ENCODE assay signal across 7 cellular contexts in the genomic region with DNA sequence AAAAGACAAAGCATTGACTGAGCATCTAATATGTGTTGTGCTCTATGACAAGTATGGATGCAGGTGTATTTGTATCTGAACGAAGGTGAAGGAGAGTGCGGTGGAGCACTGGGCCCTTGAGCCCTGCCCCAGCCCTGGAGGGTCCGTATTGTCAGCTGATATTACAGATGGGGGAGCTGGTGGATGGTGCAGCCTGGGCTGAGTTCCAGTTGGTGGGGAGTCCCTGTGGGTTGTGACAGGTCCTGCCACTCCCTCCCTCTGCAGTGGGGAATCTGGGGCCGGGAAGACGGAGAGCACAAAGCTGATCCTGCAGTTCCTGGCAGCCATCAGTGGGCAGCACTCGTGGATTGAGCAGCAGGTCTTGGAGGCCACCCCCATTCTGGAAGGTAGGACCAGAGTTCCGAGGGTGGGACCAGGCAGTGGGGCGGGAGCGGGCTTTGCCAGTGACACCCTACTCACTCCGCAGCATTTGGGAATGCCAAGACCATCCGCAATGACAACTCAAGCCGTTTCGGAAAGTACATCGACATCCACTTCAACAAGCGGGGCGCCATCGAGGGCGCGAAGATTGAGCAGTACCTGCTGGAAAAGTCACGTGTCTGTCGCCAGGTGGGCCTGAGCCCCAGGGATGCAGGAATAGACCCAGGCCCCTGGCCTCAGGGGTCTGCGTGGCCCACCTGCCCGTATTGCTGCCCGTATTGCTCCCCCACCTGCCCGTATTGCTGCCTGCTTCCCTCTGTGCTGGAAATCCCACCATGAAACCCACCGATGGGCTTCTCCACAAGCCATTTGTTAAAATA. TPM values are rescaled to one million over a fixed set of nuclear protein-coding genes. Genes with fewer than 3 reads are reported as not detected.
"Had no signal": no experiment of that assay in that cellular context is flagged by ENCODE, and none has a peak within 500 bp of the region (broad histone marks: within the 10 kb centered on the region; RNA-seq: fewer than 3 reads in every experiment).

No MANE protein-coding gene starts in this region.

- DNase-seq: H9, HCEC 1CT, IMR-90 had no signal

- H3K4me2 ChIP-seq: GM23338 had no signal

- ATAC-seq: GM23338 had no signal

- H2AFZ ChIP-seq: GM23338 had no signal

- H3K4me3 ChIP-seq: GM23338 had no signal

- FAIRE-seq: H1, H54, HTR-8/SVneo had no signal

RNA-seq across cellular contexts. Expression of a gene that starts 28.6 kb away (rescaled TPM):
- total RNA-seq: IMR-90 had no signal

RNA-seq across cellular contexts. Expression of a gene that starts 54.0 kb away (rescaled TPM):
- total RNA-seq: H1, H9, IMR-90 had no signal
- polyA plus RNA-seq: GM23338, H1 had no signal
